ENCODE assay signal across 8 cellular contexts in genomic region chr13:40069173-40070044, GRCh38.
DNase-seq lines count a peak whose midpoint lies in the region; ATAC-seq and TF ChIP-seq lines count a peak whose summit lies in the region.

No MANE protein-coding gene starts in this region.

- WGBS in mesenchymal stem cell = 48% methylated on average over 8 of the region's 11 CpGs

- H3K23ac ChIP-seq in mesenchymal stem cell (ENCODE audit: low read length in 2 of 2) = no peak overlapping the region

- H3K36me3 ChIP-seq in mesenchymal stem cell (ENCODE audit: control insufficient read depth in 1 of 2, insufficient read depth in 2 of 2, low read depth in 1 of 2, low read length in 2 of 2) = no peaks in the 10 kb centered on the region

- H3K79me1 ChIP-seq in mesenchymal stem cell (replicated peaks; ENCODE audit: low read length, poor library complexity, severe bottlenecking) = no peaks in the 10 kb centered on the region

- no peak overlapping the region for H3K4ac ChIP-seq in mesenchymal stem cell (ENCODE audit: low read depth in 1 of 2, low read length in 2 of 2)

- no peak overlapping the region for H2BK5ac ChIP-seq in mesenchymal stem cell (ENCODE audit: low read depth, low read length, poor library complexity, severe bottlenecking)

- H2AFZ ChIP-seq in mesenchymal stem cell (ENCODE audit: low read depth, low read length) = no peak overlapping the region

- POLR2A ChIA-PET in HEK293T (lab: Yijun Ruan, JAX) = no interaction called here
- POLR2A ChIA-PET in activated CD8-positive, alpha-beta T cell treated with anti-CD3 and anti-CD28 coated beads for 36 hours (lab: Charles Lee) = interaction anchor here (0.7 to 1.1 kb wide), 4 partner anchors 20 to 1390 kb away, joined by 3 read pairs; no protein-coding TSS in a partner anchor

- peaks cover 0 to 45% of the 10 kb centered on the region in 2 experiments for H3K27me3 ChIP-seq in mesenchymal stem cell (ENCODE audit: control insufficient read depth in 1 of 2, insufficient read depth in 1 of 2, low read length in 2 of 2)

- peak overlapping the region; percentile 66 for H3K27ac Mint-ChIP-seq in activated CD8-positive, alpha-beta T cell treated with anti-CD3 and anti-CD28 coated beads for 36 hours
- H3K27ac Mint-ChIP-seq in effector memory CD8-positive, alpha-beta T cell = no peak overlapping the region

- H3K9me3 ChIP-seq in mesenchymal stem cell (ENCODE audit: control insufficient read depth, low read length) = no peaks in the 10 kb centered on the region

- peak; percentile 57 for DNase-seq in EL
- DNase-seq in HEK293T (ENCODE audit: extremely low spot score) = peak; percentile 69
- DNase-seq in NCI-H460 (ENCODE audit: extremely low read depth, low read depth) = peak; percentile 46
- DNase-seq in activated CD8-positive, alpha-beta T cell treated with anti-CD3 and anti-CD28 coated beads for 36 hours = peak; percentile 81
- DNase-seq in effector memory CD8-positive, alpha-beta T cell = peak; percentile 66 to 68 (median 66)
- peak; percentile 65 for DNase-seq in mesenchymal stem cell
- DNase-seq in stimulated activated CD8-positive, alpha-beta memory T cell treated with anti-CD3 and anti-CD28 coated beads, Interleukin-15, amount 100 ng/mL, for 4 hours (ENCODE audit: low read depth in 2 of 2) = peak; percentile 34 to 46

- H2BK15ac ChIP-seq in mesenchymal stem cell (ENCODE audit: low read depth, poor library complexity, severe bottlenecking) = no peak overlapping the region

- H3K27me3 Mint-ChIP-seq in activated CD8-positive, alpha-beta T cell treated with anti-CD3 and anti-CD28 coated beads for 36 hours = no peaks in the 10 kb centered on the region
- H3K27me3 Mint-ChIP-seq in effector memory CD8-positive, alpha-beta T cell = no peaks in the 10 kb centered on the region

- peaks cover under 1% of the 10 kb centered on the region for H3K4me1 ChIP-seq in mesenchymal stem cell (ENCODE audit: control insufficient read depth, insufficient read depth, low read depth, low read length)

- H4K8ac ChIP-seq in mesenchymal stem cell (ENCODE audit: low read length) = no peak overlapping the region

- H2AK5ac ChIP-seq in mesenchymal stem cell (ENCODE audit: low read length, severe bottlenecking) = no peak overlapping the region

- no peaks in the 10 kb centered on the region for H3K9me3 Mint-ChIP-seq in activated CD8-positive, alpha-beta T cell treated with anti-CD3 and anti-CD28 coated beads for 36 hours
- H3K9me3 Mint-ChIP-seq in effector memory CD8-positive, alpha-beta T cell = no peaks in the 10 kb centered on the region

- H3K4me1 Mint-ChIP-seq in activated CD8-positive, alpha-beta T cell treated with anti-CD3 and anti-CD28 coated beads for 36 hours (ENCODE audit: low read depth) = peaks cover 25% of the 10 kb centered on the region
- H3K4me1 Mint-ChIP-seq in effector memory CD8-positive, alpha-beta T cell (ENCODE audit: low read depth in 2 of 2) = peaks cover 0 to 6% of the 10 kb centered on the region in 2 donors

- no peak overlapping the region for H3K18ac ChIP-seq in mesenchymal stem cell (ENCODE audit: low read depth in 1 of 2, low read length in 2 of 2)

- intact Hi-C loops in activated CD8-positive, alpha-beta T cell treated with anti-CD3 and anti-CD28 coated beads for 36 hours (cut with micrococcal nuclease) = loop anchor here (5.0 to 10.0 kb wide), 2 partner anchors 445 to 613 kb away; no protein-coding TSS in a partner anchor

- ATAC-seq in activated CD8-positive, alpha-beta T cell treated with anti-CD3 and anti-CD28 coated beads for 36 hours = peak; percentile 87
- ATAC-seq in effector memory CD8-positive, alpha-beta T cell (replicated peaks) = peak; percentile 93
- ATAC-seq in GM21786 (IDR thresholded peaks at IDR 0.05; ENCODE audit: unreplicated experiment) = no peak

- H4K91ac ChIP-seq in mesenchymal stem cell (ENCODE audit: low read length) = no peak overlapping the region

- no peak overlapping the region for H2BK12ac ChIP-seq in mesenchymal stem cell (ENCODE audit: low read length in 2 of 2)

- no peak overlapping the region for H3K4me2 ChIP-seq in mesenchymal stem cell (ENCODE audit: low read length, poor library complexity, severe bottlenecking)

- peak overlapping the region; percentile 19 for H3K9ac ChIP-seq in mesenchymal stem cell (ENCODE audit: low read length)

- H3K4me3 ChIP-seq in mesenchymal stem cell (ENCODE audit: insufficient read depth in 1 of 2, low read depth in 1 of 2, low read length in 2 of 2) = no peak overlapping the region

- no peak overlapping the region for H3K27ac ChIP-seq in mesenchymal stem cell (ENCODE audit: low read length, poor library complexity, severe bottlenecking)

- no peak overlapping the region for H2BK120ac ChIP-seq in mesenchymal stem cell (ENCODE audit: low read depth, low read length)

- no peak overlapping the region for H3K14ac ChIP-seq in mesenchymal stem cell (ENCODE audit: low read length in 2 of 2)

- no peaks in the 10 kb centered on the region for H3K36me3 Mint-ChIP-seq in activated CD8-positive, alpha-beta T cell treated with anti-CD3 and anti-CD28 coated beads for 36 hours (ENCODE audit: low read depth)
- peaks cover 10% of the 10 kb centered on the region for H3K36me3 Mint-ChIP-seq in effector memory CD8-positive, alpha-beta T cell (ENCODE audit: insufficient read depth)

- peak; percentile 78 for TF ChIP-seq CTCF in activated CD8-positive, alpha-beta T cell treated with anti-CD3 and anti-CD28 coated beads for 36 hours (IDR thresholded peaks at IDR 0.05)

- H3K4me3 Mint-ChIP-seq in activated CD8-positive, alpha-beta T cell treated with anti-CD3 and anti-CD28 coated beads for 36 hours = no peak overlapping the region
- no peak overlapping the region for H3K4me3 Mint-ChIP-seq in effector memory CD8-positive, alpha-beta T cell

- CTCF ChIA-PET in HEK293T (lab: Yijun Ruan, JAX) = interaction anchor here (0.6 to 1.5 kb wide), 8 partner anchors 15 to 812 kb away, joined by 3 to 5 read pairs (median 3); no protein-coding TSS in a partner anchor
- CTCF ChIA-PET in activated CD8-positive, alpha-beta T cell treated with anti-CD3 and anti-CD28 coated beads for 36 hours (lab: Charles Lee) = interaction anchor here (0.6 to 3.1 kb wide), 75 partner anchors 10 to 615 kb away, joined by 3 to 35 read pairs (median 4); no protein-coding TSS in a partner anchor

TF ChIP-seq in HEK293T, 16 proteins besides CTCF, POLR2A, EP300 and RAD21:
- TF ChIP-seq L3MBTL2 (conservative IDR thresholded peaks at IDR 0.05) (no peak), TARDBP (IDR thresholded peaks at IDR 0.05) (no peak), BHLHE40 (IDR thresholded peaks at IDR 0.05; ENCODE audit: borderline replicate concordance) (no peak), LEF1 (IDR thresholded peaks at IDR 0.05; ENCODE audit: borderline replicate concordance) (no peak), ELF4 (IDR thresholded peaks at IDR 0.05) (no peak), FOXK2 (IDR thresholded peaks at IDR 0.05) (no peak), SP1 (IDR thresholded peaks at IDR 0.05) (no peak), CTBP1 (IDR thresholded peaks at IDR 0.05; ENCODE audit: borderline replicate concordance) (no peak), FOXM1 (IDR thresholded peaks at IDR 0.05; ENCODE audit: borderline replicate concordance) (no peak), ZNF384 (IDR thresholded peaks at IDR 0.05) (no peak), ARNT (IDR thresholded peaks at IDR 0.05) (no peak), FOXA1 (IDR thresholded peaks at IDR 0.05) (no peak), HDGF (IDR thresholded peaks at IDR 0.05; ENCODE audit: borderline replicate concordance) (no peak), SUZ12 (IDR thresholded peaks at IDR 0.05) (no peak), NFRKB (IDR thresholded peaks at IDR 0.05) (no peak)
- TF ChIP-seq, protein P1, sequence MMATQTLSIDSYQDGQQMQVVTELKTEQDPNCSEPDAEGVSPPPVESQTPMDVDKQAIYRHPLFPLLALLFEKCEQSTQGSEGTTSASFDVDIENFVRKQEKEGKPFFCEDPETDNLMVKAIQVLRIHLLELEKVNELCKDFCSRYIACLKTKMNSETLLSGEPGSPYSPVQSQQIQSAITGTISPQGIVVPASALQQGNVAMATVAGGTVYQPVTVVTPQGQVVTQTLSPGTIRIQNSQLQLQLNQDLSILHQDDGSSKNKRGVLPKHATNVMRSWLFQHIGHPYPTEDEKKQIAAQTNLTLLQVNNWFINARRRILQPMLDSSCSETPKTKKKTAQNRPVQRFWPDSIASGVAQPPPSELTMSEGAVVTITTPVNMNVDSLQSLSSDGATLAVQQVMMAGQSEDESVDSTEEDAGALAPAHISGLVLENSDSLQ (IDR thresholded peaks at IDR 0.05) = no peak
TF ChIP-seq in HEK293T: peak in this region for 0.
